Comparison of ENCODE assay signal across 7 cellular contexts in the genomic region with DNA sequence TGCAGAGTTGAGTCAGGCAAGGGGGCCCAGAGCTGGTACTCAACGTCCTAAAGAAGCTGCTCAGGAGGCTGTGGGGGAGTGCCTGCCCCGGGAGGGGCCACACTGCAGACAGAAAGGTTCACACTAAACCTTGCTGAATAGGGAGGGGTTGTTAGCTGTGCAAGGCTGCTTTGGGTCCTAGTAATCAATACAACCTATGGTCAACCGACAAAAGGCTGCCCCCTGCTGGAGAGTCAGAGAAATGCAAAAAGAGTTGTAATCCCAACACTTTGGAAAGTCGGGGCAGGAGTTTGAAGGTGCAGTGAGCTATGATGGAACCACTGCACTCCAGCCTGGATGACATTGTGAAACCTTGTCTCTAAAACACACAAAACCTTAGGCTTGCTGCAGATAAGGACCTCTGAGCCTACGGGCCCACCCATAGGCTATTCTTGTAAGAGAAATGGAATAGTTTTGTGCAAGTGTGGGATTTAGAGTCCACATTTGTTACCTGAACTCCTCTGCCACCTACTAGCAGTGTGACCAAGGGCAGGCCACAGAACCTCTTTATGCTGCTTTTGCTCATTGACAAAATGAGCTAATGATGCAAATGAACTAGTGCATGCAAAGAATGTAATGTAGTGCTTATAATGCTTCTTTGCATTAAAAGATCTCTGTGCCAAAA.
DNase-seq lines count a peak whose midpoint lies in the region; ATAC-seq and TF ChIP-seq lines count a peak whose summit lies in the region.

No MANE protein-coding gene starts in this region.

- H3K4me3 Mint-ChIP-seq in endothelial cell (ENCODE audit: unreplicated experiment): no peak overlapping the region
- H3K4me3 Mint-ChIP-seq in stimulated activated effector memory CD8-positive, alpha-beta T cell treated with anti-CD3 and anti-CD28 coated beads, Interleukin-12 subunit alpha, Interleukin-12 subunit beta, amount 100 ng/mL, for 72 hours: no peak overlapping the region

- peaks cover 26% of the 10 kb centered on the region for H3K36me3 Mint-ChIP-seq in endothelial cell (ENCODE audit: low read depth, unreplicated experiment)
- no peaks in the 10 kb centered on the region for H3K36me3 Mint-ChIP-seq in stimulated activated effector memory CD8-positive, alpha-beta T cell treated with anti-CD3 and anti-CD28 coated beads, Interleukin-12 subunit alpha, Interleukin-12 subunit beta, amount 100 ng/mL, for 72 hours

- ATAC-seq in HG02884 (IDR thresholded peaks at IDR 0.05; ENCODE audit: unreplicated experiment): peak; percentile 74
- ATAC-seq in stimulated activated effector memory CD8-positive, alpha-beta T cell treated with anti-CD3 and anti-CD28 coated beads, Interleukin-12 subunit alpha, Interleukin-12 subunit beta, amount 100 ng/mL, for 72 hours: peak; percentile 72

- H3K4me1 Mint-ChIP-seq in endothelial cell (ENCODE audit: unreplicated experiment): no peaks in the 10 kb centered on the region
- H3K4me1 Mint-ChIP-seq in stimulated activated effector memory CD8-positive, alpha-beta T cell treated with anti-CD3 and anti-CD28 coated beads, Interleukin-12 subunit alpha, Interleukin-12 subunit beta, amount 100 ng/mL, for 72 hours: no peaks in the 10 kb centered on the region

- H3K27ac Mint-ChIP-seq in endothelial cell (ENCODE audit: unreplicated experiment): no peak overlapping the region
- no peak overlapping the region for H3K27ac Mint-ChIP-seq in stimulated activated effector memory CD8-positive, alpha-beta T cell treated with anti-CD3 and anti-CD28 coated beads, Interleukin-12 subunit alpha, Interleukin-12 subunit beta, amount 100 ng/mL, for 72 hours

- H3K9me3 Mint-ChIP-seq in endothelial cell (ENCODE audit: unreplicated experiment): no peaks in the 10 kb centered on the region
- H3K9me3 Mint-ChIP-seq in stimulated activated effector memory CD8-positive, alpha-beta T cell treated with anti-CD3 and anti-CD28 coated beads, Interleukin-12 subunit alpha, Interleukin-12 subunit beta, amount 100 ng/mL, for 72 hours: no peaks in the 10 kb centered on the region

- DNase-seq in NCI-H748 treated with DMSO at 0.1 percent for 48 hours (lab: John Stamatoyannopoulos, UW) (peak; percentile 47), endothelial cell (ENCODE audit: low spot score) (peak; percentile 79), mucosa of gallbladder (ENCODE audit: low spot score) (peak; percentile 59)
- DNase-seq in activated CD8-positive, alpha-beta memory T cell treated with anti-CD3 and anti-CD28 coated beads for 1 hour (ENCODE audit: extremely low read depth in 1 of 2, low read depth in 1 of 2): peak; percentile 16 to 50
- peak; percentile 55 to 81 for DNase-seq in stimulated activated effector memory CD8-positive, alpha-beta T cell treated with anti-CD3 and anti-CD28 coated beads, Interleukin-12 subunit alpha, Interleukin-12 subunit beta, amount 100 ng/mL, for 72 hours (ENCODE audit: low spot score in 2 of 2)

- peak; percentile 82 for TF ChIP-seq CTCF in GM12873 (IDR thresholded peaks at IDR 0.05; ENCODE audit: insufficient read depth, low read depth, low read length, missing control alignments)
- TF ChIP-seq CTCF in endothelial cell (IDR thresholded peaks at IDR 0.05; ENCODE audit: unreplicated experiment): peak; percentile 86

- peaks cover 13% of the 10 kb centered on the region for H3K27me3 Mint-ChIP-seq in endothelial cell (ENCODE audit: unreplicated experiment)

Comparison
In these comparisons a context has a peak if more than half of its experiments do, and no peak if none do; other contexts are left out.
1. Peak in every context shown above with its lines: DNase-seq and ATAC-seq.